In genomic region chrX:119573840-119574393, GRCh38 we compare ENCODE assay signal across 1 cellular context.
TF ChIP-seq lines count a peak whose summit lies in the region.

No MANE protein-coding gene starts in this region.

TF ChIP-seq in liver, 16 proteins besides CTCF, POLR2A, EP300 and RAD21 (continued from another document):
- TF ChIP-seq REST (IDR thresholded peaks at IDR 0.05): no peak
